In the genomic region with DNA sequence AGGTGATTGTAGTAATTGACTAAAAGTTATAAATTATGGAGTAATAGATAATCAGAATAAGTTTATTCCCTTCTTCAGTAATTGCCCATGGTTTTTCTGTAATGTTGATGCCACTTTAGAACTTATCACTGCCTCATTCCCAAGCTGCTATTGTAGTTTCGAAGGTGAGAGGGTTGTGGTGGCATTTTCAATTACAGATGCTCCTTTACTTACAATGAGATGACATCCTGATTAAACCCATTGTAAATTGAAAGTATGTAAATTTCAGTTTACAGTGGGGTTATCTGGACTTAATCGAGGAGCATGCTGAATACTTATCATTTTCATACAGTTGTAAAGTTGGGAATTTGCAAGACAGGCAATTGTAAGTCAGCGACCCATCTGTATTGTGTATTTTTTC, we compare ENCODE assay signal across 10 cellular contexts. TPM values are rescaled to one million over a fixed set of nuclear protein-coding genes. Genes with fewer than 3 reads are reported as not detected.
DNase-seq lines count a peak whose midpoint lies in the region; ATAC-seq, FAIRE-seq and TF ChIP-seq lines count a peak whose summit lies in the region.
"Had no signal": no experiment of that assay in that cellular context is flagged by ENCODE, and none has a peak within 500 bp of the region (broad histone marks: within the 10 kb centered on the region; RNA-seq: fewer than 3 reads in every experiment).

No MANE protein-coding gene starts in this region.

- no peak overlapping the region for H2BK5ac ChIP-seq in mesenchymal stem cell (ENCODE audit: low read depth, low read length, poor library complexity, severe bottlenecking)

- H3K4me3 ChIP-seq in GM12878 = peak overlapping the region; percentile 87
- peak overlapping the region in 1 of 2 experiments; percentile 97 for H3K4me3 ChIP-seq in mesenchymal stem cell (ENCODE audit: insufficient read depth in 1 of 2, low read depth in 1 of 2, low read length in 2 of 2)
- H3K4me3 ChIP-seq in vagina = peak overlapping the region; percentile 3 to 78

- POLR2A ChIA-PET in GM12878 (lab: Charles Lee) = interaction anchor here (0.7 to 6.1 kb wide), 6 partner anchors 11 to 41 kb away, joined by 3 to 85 read pairs (median 6); a partner anchor contains a TSS

- TF ChIP-seq CTCF in GM12878 (IDR thresholded peaks at IDR 0.05 in 2 of 3, conservative IDR thresholded peaks at IDR 0.05 in 1 of 3; ENCODE audit: control insufficient read depth in 2 of 3, extremely low read depth in 1 of 3, insufficient read depth in 1 of 3, low read depth in 3 of 3, low read length in 3 of 3) = no peak
- no peak for TF ChIP-seq CTCF in vagina (IDR thresholded peaks at IDR 0.05)

- H4K8ac ChIP-seq in mesenchymal stem cell (ENCODE audit: low read length) = no peak overlapping the region

- H2BK15ac ChIP-seq in mesenchymal stem cell (ENCODE audit: low read depth, poor library complexity, severe bottlenecking) = no peak overlapping the region

- H3K9me3 ChIP-seq in GM12878 (replicated peaks; ENCODE audit: control insufficient read depth, insufficient read depth, low read length) (no peaks in the 10 kb centered on the region), mesenchymal stem cell (ENCODE audit: control insufficient read depth, low read length) (no peaks in the 10 kb centered on the region), vagina (no peaks in the 10 kb centered on the region)

- DNase-seq in stimulated activated naive CD8-positive, alpha-beta T cell treated with anti-CD3 and anti-CD28 coated beads, Interleukin-15, Interleukin-2, amounts not matched to agents 100 U/mL and 50 U/mL, for 24 hours = no peak
- DNase-seq in GM12878 (ENCODE audit: low read depth, low spot score) = no peak
- DNase-seq in mesenchymal stem cell = no peak
- DNase-seq in vagina (ENCODE audit: extremely low spot score in 2 of 2) = no peak
- no peak for DNase-seq in SIG-M5 (lab: John Stamatoyannopoulos, UW)
- no peak for DNase-seq in NCI-H69 (lab: John Stamatoyannopoulos, UW)
- DNase-seq: DMS79 treated with DMSO at 0.1 percent for 48 hours, NCI-H1436 had no signal

- peak overlapping the region; percentile 80 for H3K27ac Mint-ChIP-seq in stimulated activated naive CD8-positive, alpha-beta T cell treated with anti-CD3 and anti-CD28 coated beads, Interleukin-15, Interleukin-2, amounts not matched to agents 100 ng/mL and 50 ng/mL, for 24 hours

- intact Hi-C loops in GM12878 (cut with micrococcal nuclease; ENCODE audit: unreplicated experiment) = no loop called here
- intact Hi-C loops in vagina (cut with DNase I) = no loop called here

- H3K79me1 ChIP-seq in mesenchymal stem cell (replicated peaks; ENCODE audit: low read length, poor library complexity, severe bottlenecking) = no peaks in the 10 kb centered on the region

- no peak overlapping the region for H2BK120ac ChIP-seq in mesenchymal stem cell (ENCODE audit: low read depth, low read length)

- no peaks in the 10 kb centered on the region for H3K9me3 Mint-ChIP-seq in stimulated activated naive CD8-positive, alpha-beta T cell treated with anti-CD3 and anti-CD28 coated beads, Interleukin-15, Interleukin-2, amounts not matched to agents 100 ng/mL and 50 ng/mL, for 24 hours

- RAD21 ChIA-PET in GM12878 (lab: Charles Lee; ENCODE audit: unreplicated experiment) = interaction anchor here (0.8 to 6.5 kb wide), 7 partner anchors 8 to 51 kb away, joined by 3 to 73 read pairs (median 7); a partner anchor contains a TSS

- no peak overlapping the region for H3K23ac ChIP-seq in mesenchymal stem cell (ENCODE audit: low read length in 2 of 2)

- no peak for TF ChIP-seq EP300 in GM12878 (IDR thresholded peaks at IDR 0.05; ENCODE audit: borderline replicate concordance in 1 of 2, control insufficient read depth in 1 of 2, low read depth in 2 of 2, low read length in 2 of 2)

- no peak for FAIRE-seq in GM12878 (lab: Jason Lieb, UNC)

- no peak overlapping the region for H2AK5ac ChIP-seq in mesenchymal stem cell (ENCODE audit: low read length, severe bottlenecking)

- H3K27ac ChIP-seq in GM12878 (ENCODE audit: control insufficient read depth, insufficient read depth) = peak overlapping the region; percentile 58; the same call in 1 of the 2 replicates
- no peak overlapping the region for H3K27ac ChIP-seq in mesenchymal stem cell (ENCODE audit: low read length, poor library complexity, severe bottlenecking)
- peak overlapping the region; percentile 43 for H3K27ac ChIP-seq in vagina

- BruUV-seq in GM12878 (replicated peaks; lab: Mats Ljungman, UMichigan) = no TSS peak

- no peaks in the 10 kb centered on the region for H3K27me3 Mint-ChIP-seq in stimulated activated naive CD8-positive, alpha-beta T cell treated with anti-CD3 and anti-CD28 coated beads, Interleukin-15, Interleukin-2, amounts not matched to agents 100 ng/mL and 50 ng/mL, for 24 hours

- H3K4me1 Mint-ChIP-seq in stimulated activated naive CD8-positive, alpha-beta T cell treated with anti-CD3 and anti-CD28 coated beads, Interleukin-15, Interleukin-2, amounts not matched to agents 100 ng/mL and 50 ng/mL, for 24 hours (ENCODE audit: low read depth) = peaks cover 77% of the 10 kb centered on the region

- H3K4me2 ChIP-seq in GM12878 (ENCODE audit: control insufficient read depth, insufficient read depth) (peak overlapping the region; percentile 95), mesenchymal stem cell (ENCODE audit: low read length, poor library complexity, severe bottlenecking) (peak overlapping the region; percentile 28)

- H2BK12ac ChIP-seq in mesenchymal stem cell (ENCODE audit: low read length in 2 of 2) = no peak overlapping the region

- in situ Hi-C loops in GM12878 (cut with MboI) = no loop called here

- CTCF ChIA-PET in GM12878 (lab: Yijun Ruan, JAX) = interaction anchor here (1.0 to 6.2 kb wide), 6 partner anchors 9 to 42 kb away, joined by 3 to 95 read pairs (median 12); a partner anchor contains a TSS

- SMC1A ChIA-PET in GM12878 (lab: Charles Lee; ENCODE audit: uncharacterized antibody, unreplicated experiment) = interaction anchor here (0.7 to 8.8 kb wide), 15 partner anchors 8 to 43 kb away, joined by 3 to 112 read pairs (median 5); no protein-coding TSS in a partner anchor

- 42% methylated on average over 3 of the region's 3 CpGs for WGBS in GM12878 (ENCODE audit: insufficient coverage, insufficient replicate concordance, low lambda C conversion rate, missing lambda C conversion rate)
- 80% methylated on average over 2 of the region's 3 CpGs for WGBS in mesenchymal stem cell

- H3K4me1 ChIP-seq in GM12878 (ENCODE audit: control insufficient read depth, insufficient read depth, low read length) (peaks cover 5% of the 10 kb centered on the region), mesenchymal stem cell (ENCODE audit: control insufficient read depth, insufficient read depth, low read depth, low read length) (peaks cover under 1% of the 10 kb centered on the region), vagina (peaks cover 78% of the 10 kb centered on the region)

- no peak overlapping the region for H2AFZ ChIP-seq in GM12878 (ENCODE audit: control insufficient read depth, low read depth, low read length)
- no peak overlapping the region for H2AFZ ChIP-seq in mesenchymal stem cell (ENCODE audit: low read depth, low read length)

- H3K4me3 Mint-ChIP-seq in stimulated activated naive CD8-positive, alpha-beta T cell treated with anti-CD3 and anti-CD28 coated beads, Interleukin-15, Interleukin-2, amounts not matched to agents 100 ng/mL and 50 ng/mL, for 24 hours = peak overlapping the region; percentile 93

- H3K9ac ChIP-seq in GM12878 (ENCODE audit: control insufficient read depth, insufficient read depth, low read length) (peak overlapping the region; percentile 93), mesenchymal stem cell (ENCODE audit: low read length) (peak overlapping the region; percentile 98)

- 0 out of 4 replicates have a peak, but pooled peaks cover 0 to 5% of the 10 kb centered on the region in 2 experiments for H3K36me3 ChIP-seq in GM12878 (ENCODE audit: control insufficient read depth in 2 of 2, insufficient read depth in 2 of 2, low read length in 1 of 2)
- peaks cover 0 to 3% of the 10 kb centered on the region in 2 experiments for H3K36me3 ChIP-seq in mesenchymal stem cell (ENCODE audit: control insufficient read depth in 1 of 2, insufficient read depth in 2 of 2, low read depth in 1 of 2, low read length in 2 of 2)
- no peaks in the 10 kb centered on the region for H3K36me3 ChIP-seq in vagina

- no peak overlapping the region for H4K91ac ChIP-seq in mesenchymal stem cell (ENCODE audit: low read length)

- peaks cover 88% of the 10 kb centered on the region for H3K79me2 ChIP-seq in GM12878 (ENCODE audit: control insufficient read depth, insufficient read depth, low read length)

- no peak for TF ChIP-seq POLR2A in GM12878 (IDR thresholded peaks at IDR 0.05; ENCODE audit: low read depth, low read length)
- no peak for TF ChIP-seq POLR2A in vagina (IDR thresholded peaks at IDR 0.05)

- ATAC-seq in stimulated activated naive CD8-positive, alpha-beta T cell treated with anti-CD3 and anti-CD28 coated beads, Interleukin-15, Interleukin-2, amounts not matched to agents 100 U/mL and 50 U/mL, for 24 hours = no peak
- no peak for ATAC-seq in GM12878
- ATAC-seq in HG02571 (IDR thresholded peaks at IDR 0.05; ENCODE audit: unreplicated experiment) = no peak

- no peak overlapping the region for H3K18ac ChIP-seq in mesenchymal stem cell (ENCODE audit: low read depth in 1 of 2, low read length in 2 of 2)

- no peak overlapping the region for H3K14ac ChIP-seq in mesenchymal stem cell (ENCODE audit: low read length in 2 of 2)

- H3K36me3 Mint-ChIP-seq in stimulated activated naive CD8-positive, alpha-beta T cell treated with anti-CD3 and anti-CD28 coated beads, Interleukin-15, Interleukin-2, amounts not matched to agents 100 ng/mL and 50 ng/mL, for 24 hours (ENCODE audit: low read depth) = peaks cover 63% of the 10 kb centered on the region

- no peak overlapping the region for H3K4ac ChIP-seq in mesenchymal stem cell (ENCODE audit: low read depth in 1 of 2, low read length in 2 of 2)

- H3K27me3 ChIP-seq in GM12878 (replicated peaks in 1 of 2; ENCODE audit: control insufficient read depth in 2 of 2, insufficient read depth in 2 of 2, low read length in 1 of 2) = no peaks in the 10 kb centered on the region
- no peaks in the 10 kb centered on the region for H3K27me3 ChIP-seq in mesenchymal stem cell (ENCODE audit: control insufficient read depth in 1 of 2, insufficient read depth in 1 of 2, low read length in 2 of 2)
- no peaks in the 10 kb centered on the region for H3K27me3 ChIP-seq in vagina

- no peaks in the 10 kb centered on the region; the same call in 1 of the 2 replicates for H4K20me1 ChIP-seq in GM12878 (ENCODE audit: control insufficient read depth, insufficient read depth)

- TF ChIP-seq RAD21 in GM12878 (IDR thresholded peaks at IDR 0.05; ENCODE audit: insufficient read depth, low read depth, low read length) = no peak

RNA-seq across cellular contexts. Expression of a gene that starts 2.9 kb away (rescaled TPM):
- 299 and 306 TPM in 2 replicates for total RNA-seq in GM12878 (2013; cell fraction: nucleolus; rRNA removed)
- total RNA-seq in GM12878 (2014; rRNA removed) = 321 and 329 TPM in 2 replicates
- total RNA-seq in GM12878 (2014; rRNA removed; fragmentation: Illumina TruSeq; extraction: Trizol) = 278 and 282 TPM in 2 replicates
- 254 and 267 TPM in 2 replicates for total RNA-seq in GM12878 (2021)
- 211 TPM for polyA plus RNA-seq in GM12878 (2011; ENCODE audit: low read depth)
- polyA plus RNA-seq in GM12878 (2011; rRNA removed) = 236 and 300 TPM in 2 replicates
- polyA plus RNA-seq in GM12878 (2011; cell fraction: cytosol; rRNA removed) = 110 and 117 TPM in 2 replicates
- polyA plus RNA-seq in GM12878 (2011; cell fraction: nucleus; rRNA removed) = 87.7 and 96.6 TPM in 2 replicates
- polyA plus RNA-seq in GM12878 (2012) = 189 and 202 TPM in 2 replicates
- 290 and 321 TPM in 2 replicates for polyA plus RNA-seq in GM12878 (2014; fragmentation: Illumina TruSeq; extraction: Trizol)
- polyA plus RNA-seq in GM12878 (2014; fragmentation: Nextera tagmentation; extraction: Ambion mirVana) = 100 to 1,000 TPM; 409 to 471 TPM
- polyA plus RNA-seq in GM12878 (2014; rRNA removed) = 281 and 302 TPM in 2 replicates
- 100 to 1,000 TPM; 584 to 590 TPM for polyA plus RNA-seq in GM12878 (2016; fragmentation: Nextera tagmentation; extraction: Ambion mirVana)
- 68.0 and 81.6 TPM in 2 replicates for polyA minus RNA-seq in GM12878 (2011; rRNA and poly(A)+ RNA removed)
- 19.5 and 28.3 TPM in 2 replicates for polyA minus RNA-seq in GM12878 (2011; cell fraction: cytosol; rRNA and poly(A)+ RNA removed)
- polyA minus RNA-seq in GM12878 (2011; cell fraction: nucleus; rRNA and poly(A)+ RNA removed) = 85.4 and 121 TPM in 2 replicates
- 241 TPM for polyA plus RNA-seq in mesenchymal stem cell (2013, experiment 1 of 2)
- polyA plus RNA-seq in mesenchymal stem cell (2013, experiment 2 of 2) = 246 TPM
- total RNA-seq in vagina = 75.1 TPM

RNA-seq across cellular contexts. Expression of a gene that starts 31.2 kb away (rescaled TPM):
- 66.1 and 85.1 TPM in 2 replicates for total RNA-seq in GM12878 (2013; cell fraction: nucleolus; rRNA removed)
- total RNA-seq in GM12878 (2014; rRNA removed) = 18.6 and 22.1 TPM in 2 replicates
- total RNA-seq in GM12878 (2014; rRNA removed; fragmentation: Illumina TruSeq; extraction: Trizol) = 30.4 and 33.2 TPM in 2 replicates
- 30.6 and 34.4 TPM in 2 replicates for total RNA-seq in GM12878 (2021)
- 9.0 TPM for polyA plus RNA-seq in GM12878 (2011; ENCODE audit: low read depth)
- polyA plus RNA-seq in GM12878 (2011; rRNA removed) = 11.5 and 18.3 TPM in 2 replicates
- 2.4 and 3.1 TPM in 2 replicates for polyA plus RNA-seq in GM12878 (2011; cell fraction: cytosol; rRNA removed)
- polyA plus RNA-seq in GM12878 (2011; cell fraction: nucleus; rRNA removed) = 16.5 and 21.3 TPM in 2 replicates
- polyA plus RNA-seq in GM12878 (2012) = 20.4 and 26.0 TPM in 2 replicates
- 20.2 and 23.9 TPM in 2 replicates for polyA plus RNA-seq in GM12878 (2014; fragmentation: Illumina TruSeq; extraction: Trizol)
- polyA plus RNA-seq in GM12878 (2014; fragmentation: Nextera tagmentation; extraction: Ambion mirVana) = 10 to 100 TPM; 20.0 to 20.3 TPM
- polyA plus RNA-seq in GM12878 (2014; rRNA removed) = 5.9 and 7.3 TPM in 2 replicates
- 10 to 100 TPM; 40.9 to 45.7 TPM for polyA plus RNA-seq in GM12878 (2016; fragmentation: Nextera tagmentation; extraction: Ambion mirVana)
- polyA minus RNA-seq in GM12878 (2011; rRNA and poly(A)+ RNA removed) = 36.3 and 78.0 TPM in 2 replicates
- polyA minus RNA-seq in GM12878 (2011; cell fraction: cytosol; rRNA and poly(A)+ RNA removed) = 27.7 and 29.5 TPM in 2 replicates
- 27.1 and 40.9 TPM in 2 replicates for polyA minus RNA-seq in GM12878 (2011; cell fraction: nucleus; rRNA and poly(A)+ RNA removed)
- 41.3 TPM for polyA plus RNA-seq in mesenchymal stem cell (2013, experiment 1 of 2)
- 40.2 TPM for polyA plus RNA-seq in mesenchymal stem cell (2013, experiment 2 of 2)
- total RNA-seq in vagina = 53.5 TPM
